8 cellular contexts compared by ENCODE assay signal in the genomic region with DNA sequence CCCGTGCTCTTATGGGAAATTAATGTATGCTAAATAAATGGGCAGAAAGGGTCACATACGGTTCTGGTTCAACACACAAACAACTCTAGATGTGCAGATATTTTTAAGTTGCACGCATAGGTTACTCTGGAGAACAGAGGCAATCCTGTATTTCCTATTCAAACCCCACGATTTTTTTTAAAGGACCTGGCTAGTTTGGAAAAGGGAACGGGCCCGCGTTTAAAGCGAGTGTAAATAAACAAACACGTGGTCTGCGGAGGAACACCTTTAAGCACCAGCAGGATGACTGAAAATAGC. TPM values are rescaled to one million over a fixed set of nuclear protein-coding genes. Genes with fewer than 3 reads are reported as not detected.
DNase-seq lines count a peak whose midpoint lies in the region; ATAC-seq, FAIRE-seq and TF ChIP-seq lines count a peak whose summit lies in the region.

No MANE protein-coding gene starts in this region.

- peaks cover 54% of the 10 kb centered on the region for H3K4me1 Mint-ChIP-seq in CD4-positive, alpha-beta T cell (ENCODE audit: low read depth)
- H3K4me1 Mint-ChIP-seq in naive thymus-derived CD8-positive, alpha-beta T cell, result peaks cover 17 to 43% (median 41%) of the 10 kb centered on the region in 4 donors

- no peaks in the 10 kb centered on the region for H3K9me3 ChIP-seq in CD4-positive, alpha-beta T cell (ENCODE audit: control insufficient read depth, low read length)

- peak overlapping the region; percentile 93 for H3K4me3 ChIP-seq in LNCaP clone FGC (ENCODE audit: low read depth, low read length)
- peak overlapping the region; percentile 92 for H3K4me3 ChIP-seq in choroid plexus epithelial cell (ENCODE audit: low read depth, low read length)

- no peak for FAIRE-seq in frontal cortex (lab: Jason Lieb, UNC)

- DNase-seq in CD4-positive, alpha-beta T cell, result no peak
- no peak for DNase-seq in LNCaP clone FGC (ENCODE audit: low read depth)
- no peak for DNase-seq in choroid plexus epithelial cell (ENCODE audit: low read depth)
- DNase-seq in naive thymus-derived CD8-positive, alpha-beta T cell, result no peak
- no peak for DNase-seq in frontal cortex (ENCODE audit: low spot score in 2 of 2)
- no peak for DNase-seq in NCI-H446 treated with DMSO at 0.1 percent for 48 hours (lab: John Stamatoyannopoulos, UW)
- DNase-seq in NCI-H2081 (lab: John Stamatoyannopoulos, UW), result no peak

- POLR2A ChIA-PET in CD4-positive, alpha-beta T cell (lab: Charles Lee), result interaction anchor here (1.0 to 1.5 kb wide), 2 partner anchors 709 to 752 kb away, joined by 3 to 12 read pairs; a partner anchor contains a TSS
- POLR2A ChIA-PET in naive thymus-derived CD8-positive, alpha-beta T cell (lab: Charles Lee), result interaction anchor here (1.4 kb wide), 1 partner anchor 24 kb away, joined by 4 read pairs; no protein-coding TSS in a partner anchor

- peak; percentile 3 for ATAC-seq in CD4-positive, alpha-beta T cell (ENCODE audit: poor library complexity)
- peak; percentile 28 for ATAC-seq in GM21576 (IDR thresholded peaks at IDR 0.05; ENCODE audit: unreplicated experiment)
- peak in 1 of 2 donors; percentile 11 for ATAC-seq in naive thymus-derived CD8-positive, alpha-beta T cell

- H3K27ac ChIP-seq in CD4-positive, alpha-beta T cell (ENCODE audit: low read depth, low read length), result peak overlapping the region; percentile 65

- intact Hi-C loops in CD4-positive, alpha-beta T cell (cut with DNase I, micrococcal nuclease), result loop anchor here (5.0 to 10.0 kb wide), 5 partner anchors 479 to 1296 kb away; a partner anchor contains a TSS

- H3K27me3 ChIP-seq in CD4-positive, alpha-beta T cell (ENCODE audit: control insufficient read depth, insufficient read depth, low read length), result no peaks in the 10 kb centered on the region

- H3K27me3 Mint-ChIP-seq in CD4-positive, alpha-beta T cell, result no peaks in the 10 kb centered on the region
- H3K27me3 Mint-ChIP-seq in naive thymus-derived CD8-positive, alpha-beta T cell, result no peaks in the 10 kb centered on the region

- H3K9me3 Mint-ChIP-seq in CD4-positive, alpha-beta T cell, result no peaks in the 10 kb centered on the region
- H3K9me3 Mint-ChIP-seq in naive thymus-derived CD8-positive, alpha-beta T cell, result no peaks in the 10 kb centered on the region

- H3K4me3 Mint-ChIP-seq in CD4-positive, alpha-beta T cell, result peak overlapping the region; percentile 97
- peak overlapping the region; percentile 92 to 99 (median 94) for H3K4me3 Mint-ChIP-seq in naive thymus-derived CD8-positive, alpha-beta T cell

- peak overlapping the region; percentile 92 for H3K27ac Mint-ChIP-seq in CD4-positive, alpha-beta T cell
- H3K27ac Mint-ChIP-seq in naive thymus-derived CD8-positive, alpha-beta T cell, result peak overlapping the region; percentile 92 to 99 (median 98)

- peaks cover 69% of the 10 kb centered on the region for H3K36me3 Mint-ChIP-seq in CD4-positive, alpha-beta T cell (ENCODE audit: low read depth)
- peaks cover 9 to 41% (median 20%) of the 10 kb centered on the region in 3 donors for H3K36me3 Mint-ChIP-seq in naive thymus-derived CD8-positive, alpha-beta T cell

- TF ChIP-seq CTCF in CD4-positive, alpha-beta T cell (IDR thresholded peaks at IDR 0.05), result no peak
- no peak for TF ChIP-seq CTCF in LNCaP clone FGC (IDR thresholded peaks at IDR 0.05; ENCODE audit: control insufficient read depth, extremely low read depth, insufficient read depth)
- TF ChIP-seq CTCF in choroid plexus epithelial cell (conservative IDR thresholded peaks at IDR 0.05; ENCODE audit: low read depth, low read length), result no peak

- CTCF ChIA-PET in CD4-positive, alpha-beta T cell (lab: Charles Lee), result no interaction called here

RNA-seq across cellular contexts. Expression of a gene that starts 0.6 kb away (rescaled TPM):
- 10 to 100 TPM; 17.0 to 18.6 TPM for total RNA-seq in CD4-positive, alpha-beta T cell
- total RNA-seq in naive thymus-derived CD8-positive, alpha-beta T cell, result 10 to 100 TPM; 38.8 to 43.5 TPM
- polyA plus RNA-seq in naive thymus-derived CD8-positive, alpha-beta T cell, result 10 to 100 TPM; 10.3 to 15.8 (median 11.2) TPM
- 12.6 TPM for total RNA-seq in frontal cortex

RNA-seq across cellular contexts. Expression of a gene that starts 0.7 kb away (rescaled TPM):
- 10 to 100 TPM; 54.4 to 56.4 TPM for total RNA-seq in CD4-positive, alpha-beta T cell
- 10 to 100 TPM; 61.3 to 64.1 TPM for total RNA-seq in naive thymus-derived CD8-positive, alpha-beta T cell
- 10 to 100 TPM; 26.6 to 44.9 (median 30.9) TPM for polyA plus RNA-seq in naive thymus-derived CD8-positive, alpha-beta T cell
- total RNA-seq in frontal cortex, result 25.3 TPM

RNA-seq across cellular contexts. Expression of a gene that starts 19.2 kb away (rescaled TPM):
- total RNA-seq in CD4-positive, alpha-beta T cell, result not detected
- not detected for total RNA-seq in naive thymus-derived CD8-positive, alpha-beta T cell
- polyA plus RNA-seq in naive thymus-derived CD8-positive, alpha-beta T cell, result not detected
- total RNA-seq in frontal cortex, result not detected

RNA-seq across cellular contexts. Expression of a gene that starts 50.6 kb away (rescaled TPM):
- total RNA-seq in CD4-positive, alpha-beta T cell, result 1 to 10 TPM; 4.3 to 5.1 TPM
- total RNA-seq in naive thymus-derived CD8-positive, alpha-beta T cell, result 1 to 10 TPM; 5.5 to 5.6 TPM
- 1 to 10 TPM; 1.2 to 1.6 (median 1.2) TPM for polyA plus RNA-seq in naive thymus-derived CD8-positive, alpha-beta T cell
- 7.3 TPM for total RNA-seq in frontal cortex
